1 cellular context compared by ENCODE assay signal in the genomic region with DNA sequence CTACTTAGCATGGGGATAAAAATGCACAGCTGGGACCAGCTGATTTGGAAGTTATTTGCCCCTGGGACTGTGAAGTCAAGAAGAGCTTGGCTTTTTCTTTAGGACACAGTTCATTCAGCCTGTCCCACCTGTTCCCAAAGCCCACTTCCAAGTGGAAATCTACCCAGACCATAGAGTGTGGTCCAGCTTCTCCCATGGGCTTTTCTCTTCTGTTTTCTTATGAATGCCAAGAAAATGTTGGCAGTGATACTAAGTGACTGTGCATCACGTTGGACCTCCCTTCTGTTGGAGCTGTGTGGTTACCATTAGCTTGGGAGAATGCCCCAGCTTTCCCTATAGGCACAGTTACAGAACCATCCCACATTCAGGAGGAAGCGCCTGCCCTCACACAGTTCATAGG.
TF ChIP-seq lines count a peak whose summit lies in the region.

No MANE protein-coding gene starts in this region.

TF ChIP-seq in IMR-90, 13 proteins besides CTCF, POLR2A, EP300 and RAD21 (continued from another document):
- no peak for TF ChIP-seq SMC3 (IDR thresholded peaks at IDR 0.05; ENCODE audit: low read depth, low read length)
- no peak for TF ChIP-seq MAZ (IDR thresholded peaks at IDR 0.05; ENCODE audit: borderline replicate concordance, low read depth, low read length)
- no peak for TF ChIP-seq RFX5 (IDR thresholded peaks at IDR 0.05; ENCODE audit: low read depth, low read length)
- TF ChIP-seq BHLHE40 (IDR thresholded peaks at IDR 0.05; ENCODE audit: low read depth, low read length): no peak
- TF ChIP-seq FOS (IDR thresholded peaks at IDR 0.05; ENCODE audit: low read depth, low read length): no peak
- TF ChIP-seq ELK1 (IDR thresholded peaks at IDR 0.05; ENCODE audit: borderline replicate concordance, low read depth, low read length): no peak
